Comparison of ENCODE assay signal across 8 cellular contexts in the genomic region with DNA sequence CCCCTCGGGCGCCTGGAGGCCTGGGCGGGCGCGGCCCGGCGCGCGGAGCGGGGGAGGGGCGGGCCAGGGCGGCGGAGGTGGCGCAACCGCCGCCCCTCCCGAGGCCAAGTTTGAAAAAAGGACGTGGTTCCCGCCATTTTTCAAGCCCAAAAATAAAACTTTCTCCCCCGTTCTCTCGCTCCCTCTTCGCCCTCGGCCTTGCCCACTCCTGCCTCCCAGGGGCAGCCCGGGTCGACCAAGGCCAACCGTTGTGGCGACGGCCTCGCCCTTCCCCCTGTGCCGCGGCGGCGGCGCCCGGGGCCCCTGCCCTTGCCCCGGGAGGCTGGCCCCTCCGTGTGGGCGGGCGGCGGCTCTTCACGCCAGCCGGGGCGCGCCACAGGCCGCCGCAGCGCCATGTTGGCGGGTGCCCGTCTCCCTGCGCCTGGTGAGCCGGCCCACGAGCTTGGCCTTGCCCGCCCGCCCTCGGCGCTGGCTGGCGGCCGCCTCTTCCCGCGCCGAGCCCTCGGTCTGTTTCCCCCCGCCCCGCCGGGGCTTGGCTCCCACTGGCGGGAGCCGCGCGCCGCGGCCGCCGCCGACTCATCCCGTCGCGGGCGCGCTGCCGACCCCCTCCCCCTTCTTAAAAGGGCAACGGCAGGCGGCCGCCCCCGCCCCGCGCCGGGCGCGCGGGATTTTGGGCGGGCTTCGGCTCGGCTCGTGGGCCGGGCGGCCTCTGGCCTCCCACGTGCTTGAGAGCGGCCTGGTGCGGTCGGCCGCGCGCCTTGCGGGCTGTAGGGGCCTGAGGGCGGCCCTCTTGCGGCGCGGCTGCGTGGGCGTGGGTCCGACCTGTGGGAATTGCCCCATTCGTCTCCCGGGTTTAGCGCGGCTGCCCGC. TPM values are rescaled to one million over a fixed set of nuclear protein-coding genes. Genes with fewer than 3 reads are reported as not detected.
DNase-seq lines count a peak whose midpoint lies in the region; ATAC-seq and TF ChIP-seq lines count a peak whose summit lies in the region.

No MANE protein-coding gene starts in this region.

- peak overlapping the region; percentile 73 for H3K4me3 ChIP-seq in iPS-20b (ENCODE audit: low read length)
- H3K4me3 ChIP-seq in skeletal muscle satellite cell (ENCODE audit: low read length), result peak overlapping the region; percentile 98

- CTCF ChIA-PET in HEK293T (lab: Yijun Ruan, JAX), result interaction anchor here (0.7 kb wide), 1 partner anchor 28 kb away, joined by 3 read pairs; no protein-coding TSS in a partner anchor

- no peak for ATAC-seq in HG03378 (IDR thresholded peaks at IDR 0.05; ENCODE audit: unreplicated experiment)

- no peaks in the 10 kb centered on the region for H3K36me3 ChIP-seq in iPS-20b (ENCODE audit: insufficient read depth, low read depth, low read length)
- H3K36me3 ChIP-seq in skeletal muscle satellite cell (ENCODE audit: insufficient read depth, low read length), result no peaks in the 10 kb centered on the region

- H3K9me3 ChIP-seq in iPS-20b (ENCODE audit: insufficient read depth, low read depth, low read length) (peaks cover 5% of the 10 kb centered on the region; the same call in 1 of the 2 replicates), skeletal muscle satellite cell (replicated peaks; ENCODE audit: low read length) (no peaks in the 10 kb centered on the region)

- POLR2A ChIA-PET in HEK293T (lab: Yijun Ruan, JAX), result interaction anchor here (0.7 to 3.8 kb wide), 5 partner anchors 22 to 72 kb away, joined by 3 to 25 read pairs (median 4); partner anchors contain the start of gene TRMO

- H3K27ac ChIP-seq in VCaP (peak overlapping the region; percentile 97), iPS-20b (ENCODE audit: low read length) (no peak overlapping the region)

- TF ChIP-seq CTCF in VCaP (conservative IDR thresholded peaks at IDR 0.05), result no peak

- H3K4me2 ChIP-seq in skeletal muscle satellite cell (ENCODE audit: low read length), result peak overlapping the region; percentile 91

- in situ Hi-C loops in T47D (cut with HindIII; ENCODE audit: low pct_unique_long_range_greater_than_20kb, low sequenced_read_pairs), result no loop called here

- H3K27me3 ChIP-seq in iPS-20b (ENCODE audit: insufficient read depth, low read length) (peaks cover 93% of the 10 kb centered on the region), skeletal muscle satellite cell (ENCODE audit: control insufficient read depth, insufficient read depth, low read length) (no peaks in the 10 kb centered on the region)

- DNase-seq in GM04504 (ENCODE audit: low read depth) (peak; percentile 58), HEK293T (ENCODE audit: extremely low spot score) (peak; percentile 66), NCI-H1105 (lab: John Stamatoyannopoulos, UW) (peak; percentile 41), T47D (ENCODE audit: low read depth in 1 of 2, low spot score in 1 of 2) (peak; percentile 62 to 88)

- H3K9ac ChIP-seq in iPS-20b (ENCODE audit: low read depth, low read length) (peak overlapping the region; percentile 79), skeletal muscle satellite cell (ENCODE audit: low read depth, low read length) (peak overlapping the region; percentile 100)

- H3K4me1 ChIP-seq in iPS-20b (ENCODE audit: insufficient read depth, low read length) (peaks cover 4% of the 10 kb centered on the region), skeletal muscle satellite cell (ENCODE audit: control insufficient read depth, insufficient read depth, low read length) (peaks cover 39% of the 10 kb centered on the region)

TF ChIP-seq in HEK293T, 16 proteins besides CTCF, POLR2A, EP300 and RAD21:
- TF ChIP-seq L3MBTL2 (conservative IDR thresholded peaks at IDR 0.05), result peak; percentile 40
- TF ChIP-seq LEF1 (IDR thresholded peaks at IDR 0.05; ENCODE audit: borderline replicate concordance), result peak; percentile 79
- TF ChIP-seq ELF4 (IDR thresholded peaks at IDR 0.05), result no peak
- no peak for TF ChIP-seq SP1 (IDR thresholded peaks at IDR 0.05)
- no peak for TF ChIP-seq BHLHE40 (IDR thresholded peaks at IDR 0.05; ENCODE audit: borderline replicate concordance)
- TF ChIP-seq SUZ12 (IDR thresholded peaks at IDR 0.05), result no peak

RNA-seq across cellular contexts. Expression of gene ANP32B, which starts 1.3 kb away (rescaled TPM):
- 12.2 and 13.5 TPM in 2 replicates for total RNA-seq in skeletal muscle satellite cell (2012; rRNA removed)

RNA-seq across cellular contexts. Expression of gene HEMGN, which starts 46.5 kb away (rescaled TPM):
- not detected in 2 replicates for total RNA-seq in skeletal muscle satellite cell (2012; rRNA removed)
